In genomic region chr5:61163905-61164304, GRCh38 we compare ENCODE assay signal across 10 cellular contexts. TPM values are rescaled to one million over a fixed set of nuclear protein-coding genes. Genes with fewer than 3 reads are reported as not detected.
A peak's percentile ranks its signal among the peaks of the same experiment; 100 is the strongest.
DNase-seq lines count a peak whose midpoint lies in the region; ATAC-seq lines count a peak whose summit lies in the region.
"Had no signal": no experiment of that assay in that cellular context is flagged by ENCODE, and none has a peak within 500 bp of the region (broad histone marks: within the 10 kb centered on the region; RNA-seq: fewer than 3 reads in every experiment).

No MANE protein-coding gene starts in this region.

- H2AK5ac ChIP-seq in mesenchymal stem cell (ENCODE audit: low read length, severe bottlenecking) = no peak overlapping the region

- H3K36me3 ChIP-seq in ACC112 (ENCODE audit: insufficient read depth, low read length) (peaks cover 14% of the 10 kb centered on the region), ES-I3 (ENCODE audit: insufficient read depth, low read length) (peaks cover 8% of the 10 kb centered on the region; the same call in 1 of the 2 replicates), mesenchymal stem cell (ENCODE audit: control insufficient read depth in 1 of 2, insufficient read depth in 2 of 2, low read depth in 1 of 2, low read length in 2 of 2) (peaks cover 0 to 20% of the 10 kb centered on the region in 2 experiments)

- no peak overlapping the region for H3K4ac ChIP-seq in mesenchymal stem cell (ENCODE audit: low read depth in 1 of 2, low read length in 2 of 2)

- no peak overlapping the region for H3K18ac ChIP-seq in mesenchymal stem cell (ENCODE audit: low read depth in 1 of 2, low read length in 2 of 2)

- H2AFZ ChIP-seq in ACC112 (ENCODE audit: low read length, unreplicated experiment) = no peak overlapping the region
- no peak overlapping the region for H2AFZ ChIP-seq in mesenchymal stem cell (ENCODE audit: low read depth, low read length)

- no peak overlapping the region for H2BK120ac ChIP-seq in mesenchymal stem cell (ENCODE audit: low read depth, low read length)

- 98% methylated on average over 13 of the region's 13 CpGs for WGBS in mesenchymal stem cell

- H3K4me3 ChIP-seq in ACC112 (ENCODE audit: low read depth, low read length) = peak overlapping the region; percentile 89
- H3K4me3 ChIP-seq in mesenchymal stem cell (ENCODE audit: insufficient read depth in 1 of 2, low read depth in 1 of 2, low read length in 2 of 2) = peak overlapping the region in 1 of 2 experiments; percentile 98

- no peaks in the 10 kb centered on the region; the same call in 1 of the 2 replicates for H3K9me3 ChIP-seq in ES-I3 (ENCODE audit: control insufficient read depth, insufficient read depth, low read length)
- no peaks in the 10 kb centered on the region for H3K9me3 ChIP-seq in mesenchymal stem cell (ENCODE audit: control insufficient read depth, low read length)

- peak overlapping the region; percentile 94 for H3K4me3 Mint-ChIP-seq in activated T-helper 2 cell treated with anti-CD3 and anti-CD28 coated beads, Interferon-gamma antibody, Interleukin-2, Interleukin-4, amounts not matched to agents 10 μg/mL and 5 μg/mL and 100 μg/mL, durations not matched to agents 14 hours and 24 hours and 36 hours (ENCODE audit: low read depth)
- no peak overlapping the region for H3K4me3 Mint-ChIP-seq in effector memory CD8-positive, alpha-beta T cell

- H3K79me2 ChIP-seq in ACC112 (ENCODE audit: control insufficient read depth, insufficient read depth, low read length, unreplicated experiment) = peaks cover 53% of the 10 kb centered on the region

- no peak overlapping the region for H4K91ac ChIP-seq in mesenchymal stem cell (ENCODE audit: low read length)

- no peaks in the 10 kb centered on the region for H3K27me3 Mint-ChIP-seq in activated T-helper 2 cell treated with anti-CD3 and anti-CD28 coated beads, Interferon-gamma antibody, Interleukin-2, Interleukin-4, amounts not matched to agents 10 μg/mL and 5 μg/mL and 100 μg/mL, durations not matched to agents 14 hours and 24 hours and 36 hours (ENCODE audit: low read depth)
- no peaks in the 10 kb centered on the region for H3K27me3 Mint-ChIP-seq in effector memory CD8-positive, alpha-beta T cell

- no peak overlapping the region for H2BK5ac ChIP-seq in mesenchymal stem cell (ENCODE audit: low read depth, low read length, poor library complexity, severe bottlenecking)

- H3K4me1 ChIP-seq in ACC112 (ENCODE audit: control insufficient read depth, insufficient read depth, low read length, unreplicated experiment) = peaks cover 33% of the 10 kb centered on the region
- H3K4me1 ChIP-seq in ES-I3 (ENCODE audit: insufficient read depth, low read length) = no peaks in the 10 kb centered on the region
- H3K4me1 ChIP-seq in mesenchymal stem cell (ENCODE audit: control insufficient read depth, insufficient read depth, low read depth, low read length) = peaks cover 4% of the 10 kb centered on the region

- no peak overlapping the region for H3K27ac Mint-ChIP-seq in activated T-helper 2 cell treated with anti-CD3 and anti-CD28 coated beads, Interferon-gamma antibody, Interleukin-2, Interleukin-4, amounts not matched to agents 10 μg/mL and 5 μg/mL and 100 μg/mL, durations not matched to agents 14 hours and 24 hours and 36 hours
- H3K27ac Mint-ChIP-seq in effector memory CD8-positive, alpha-beta T cell = no peak overlapping the region

- peak overlapping the region; percentile 95; the same call in 1 of the 2 replicates for H3K9ac ChIP-seq in ES-I3 (ENCODE audit: low read depth, low read length)
- peak overlapping the region; percentile 98 for H3K9ac ChIP-seq in mesenchymal stem cell (ENCODE audit: low read length)

- ATAC-seq in effector memory CD8-positive, alpha-beta T cell (replicated peaks) = no peak

- H3K9me3 Mint-ChIP-seq in activated T-helper 2 cell treated with anti-CD3 and anti-CD28 coated beads, Interferon-gamma antibody, Interleukin-2, Interleukin-4, amounts not matched to agents 10 μg/mL and 5 μg/mL and 100 μg/mL, durations not matched to agents 14 hours and 24 hours and 36 hours = no peaks in the 10 kb centered on the region
- H3K9me3 Mint-ChIP-seq in effector memory CD8-positive, alpha-beta T cell = no peaks in the 10 kb centered on the region

- H3K14ac ChIP-seq in mesenchymal stem cell (ENCODE audit: low read length in 2 of 2) = no peak overlapping the region

- no peak for DNase-seq in activated T-helper 2 cell treated with anti-CD3 and anti-CD28 coated beads, Interferon-gamma antibody, Interleukin-2, Interleukin-4, amounts not matched to agents 10 μg/mL and 5 μg/mL and 100 μg/mL, durations not matched to agents 14 hours and 24 hours and 36 hours (ENCODE audit: low spot score)
- no peak for DNase-seq in mesenchymal stem cell
- DNase-seq in kidney glomerular epithelial cell (lab: John Stamatoyannopoulos, UW) = no peak
- DNase-seq in Ammon's horn (ENCODE audit: low spot score) = no peak
- no peak for DNase-seq in islet precursor cell
- no peak for DNase-seq in effector memory CD8-positive, alpha-beta T cell
- DNase-seq: DMS 273 treated with DMSO at 0.1 percent for 48 hours, SHP77 treated with DMSO at 0.1 percent for 48 hours had no signal

- intact Hi-C loops in activated T-helper 2 cell treated with anti-CD3 and anti-CD28 coated beads, Interferon-gamma antibody, Interleukin-2, Interleukin-4, amounts not matched to agents 10 μg/mL and 5 μg/mL and 100 μg/mL, durations not matched to agents 14 hours and 24 hours and 36 hours (cut with micrococcal nuclease) = loop anchor here (2.0 to 10.0 kb wide), 8 partner anchors 25 to 491 kb away; partner anchors contain the start of genes ERCC8 and NDUFAF2

- peaks cover 34% of the 10 kb centered on the region for H3K36me3 Mint-ChIP-seq in activated T-helper 2 cell treated with anti-CD3 and anti-CD28 coated beads, Interferon-gamma antibody, Interleukin-2, Interleukin-4, amounts not matched to agents 10 μg/mL and 5 μg/mL and 100 μg/mL, durations not matched to agents 14 hours and 24 hours and 36 hours (ENCODE audit: low read depth)
- H3K36me3 Mint-ChIP-seq in effector memory CD8-positive, alpha-beta T cell (ENCODE audit: insufficient read depth) = peaks cover 20% of the 10 kb centered on the region

- H4K8ac ChIP-seq in mesenchymal stem cell (ENCODE audit: low read length) = no peak overlapping the region

- H2BK15ac ChIP-seq in mesenchymal stem cell (ENCODE audit: low read depth, poor library complexity, severe bottlenecking) = no peak overlapping the region

- H3K79me1 ChIP-seq in mesenchymal stem cell (replicated peaks; ENCODE audit: low read length, poor library complexity, severe bottlenecking) = peaks cover 6% of the 10 kb centered on the region

- H2BK12ac ChIP-seq in mesenchymal stem cell (ENCODE audit: low read length in 2 of 2) = peak overlapping the region in 1 of 2 experiments; percentile 41

- peaks cover 34% of the 10 kb centered on the region for H3K4me1 Mint-ChIP-seq in activated T-helper 2 cell treated with anti-CD3 and anti-CD28 coated beads, Interferon-gamma antibody, Interleukin-2, Interleukin-4, amounts not matched to agents 10 μg/mL and 5 μg/mL and 100 μg/mL, durations not matched to agents 14 hours and 24 hours and 36 hours (ENCODE audit: low read depth)
- H3K4me1 Mint-ChIP-seq in effector memory CD8-positive, alpha-beta T cell (ENCODE audit: low read depth in 2 of 2) = peaks cover 14 to 22% of the 10 kb centered on the region in 2 donors

- no peak overlapping the region for H3K4me2 ChIP-seq in mesenchymal stem cell (ENCODE audit: low read length, poor library complexity, severe bottlenecking)

- no peak overlapping the region for H3K23ac ChIP-seq in mesenchymal stem cell (ENCODE audit: low read length in 2 of 2)

- no peak overlapping the region for H3K27ac ChIP-seq in ACC112 (ENCODE audit: low read depth, low read length)
- no peak overlapping the region for H3K27ac ChIP-seq in mesenchymal stem cell (ENCODE audit: low read length, poor library complexity, severe bottlenecking)

- H3K27me3 ChIP-seq in ACC112 (ENCODE audit: insufficient read depth, low read length) (no peaks in the 10 kb centered on the region), mesenchymal stem cell (ENCODE audit: control insufficient read depth in 1 of 2, insufficient read depth in 1 of 2, low read length in 2 of 2) (no peaks in the 10 kb centered on the region)

RNA-seq across cellular contexts. Expression of gene SMIM15, which starts 1.6 kb away (rescaled TPM):
- total RNA-seq in activated T-helper 2 cell treated with anti-CD3 and anti-CD28 coated beads, Interferon-gamma antibody, Interleukin-2, Interleukin-4, amounts not matched to agents 10 μg/mL and 5 μg/mL and 100 μg/mL, durations not matched to agents 14 hours and 24 hours and 36 hours = 73.2 and 78.3 TPM in 2 replicates
- 65.4 TPM for polyA plus RNA-seq in mesenchymal stem cell (2013, experiment 1 of 2)
- polyA plus RNA-seq in mesenchymal stem cell (2013, experiment 2 of 2) = 68.3 TPM
